In the genomic region with DNA sequence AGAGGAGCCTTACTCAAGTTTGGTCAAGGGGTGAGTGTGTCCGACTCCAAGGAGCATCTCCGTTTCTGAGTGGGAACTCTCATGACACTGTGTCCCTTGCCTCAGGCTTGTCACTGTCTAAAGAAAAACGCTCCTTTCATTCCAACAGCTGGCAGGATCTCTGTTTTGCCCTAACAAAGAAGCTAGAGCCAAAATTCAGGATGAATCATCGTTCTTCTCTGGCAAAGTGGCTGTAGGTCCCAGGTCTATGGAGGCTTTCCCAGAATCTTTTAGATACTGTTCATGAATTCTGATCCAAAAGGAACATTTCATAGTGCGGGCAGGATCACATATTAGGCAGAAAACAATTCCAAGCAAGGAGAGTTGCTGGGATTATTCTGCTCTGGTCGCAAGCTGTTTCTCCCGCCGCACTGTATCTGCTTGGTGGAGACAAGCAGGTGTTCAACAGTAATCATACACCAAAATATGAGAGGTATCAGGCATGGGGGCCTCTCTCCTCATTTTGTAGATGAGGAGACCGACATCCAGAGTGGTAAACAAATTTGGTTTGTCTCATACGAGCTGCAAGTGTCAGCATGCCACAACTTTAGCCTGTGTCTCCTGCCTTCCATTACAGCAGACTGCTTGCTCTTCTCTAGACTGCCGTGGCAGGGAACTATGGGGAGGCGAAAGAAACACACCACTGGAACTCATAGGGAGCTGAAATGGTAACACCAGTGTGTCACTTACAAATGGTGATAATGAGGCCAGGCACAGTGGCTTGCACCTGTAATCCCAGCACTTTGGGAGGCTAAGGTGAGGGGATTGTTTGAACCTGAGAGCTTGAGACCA, we compare ENCODE assay signal across 16 cellular contexts.
A peak's percentile ranks its signal among the peaks of the same experiment; 100 is the strongest.
DNase-seq lines count a peak whose midpoint lies in the region; ATAC-seq and TF ChIP-seq lines count a peak whose summit lies in the region.
"Had no signal": no experiment of that assay in that cellular context is flagged by ENCODE, and none has a peak within 500 bp of the region (broad histone marks: within the 10 kb centered on the region; RNA-seq: fewer than 3 reads in every experiment).

No MANE protein-coding gene starts in this region.

- H3K4me1 ChIP-seq in mammary epithelial cell (ENCODE audit: insufficient read depth, low read length) (no peaks in the 10 kb centered on the region), sigmoid colon (peaks cover 0 to 15% (median 7%) of the 10 kb centered on the region in 4 donors), vagina (no peaks in the 10 kb centered on the region)

- no peak overlapping the region for H3K9ac ChIP-seq in mammary epithelial cell (ENCODE audit: insufficient read depth, low read length)

- H3K36me3 ChIP-seq in mammary epithelial cell (ENCODE audit: insufficient read depth, low read length): no peaks in the 10 kb centered on the region
- H3K36me3 ChIP-seq in sigmoid colon: no peaks in the 10 kb centered on the region
- H3K36me3 ChIP-seq in vagina: no peaks in the 10 kb centered on the region

- H4K20me1 ChIP-seq in mammary epithelial cell (ENCODE audit: insufficient read depth, low read length): no peaks in the 10 kb centered on the region

- no TSS peak for BruUV-seq in mammary epithelial cell (replicated peaks; lab: Mats Ljungman, UMichigan)

- no peaks in the 10 kb centered on the region for H3K9me3 Mint-ChIP-seq in activated T-helper 17 cell treated with anti-CD3 and anti-CD28 coated beads, Interleukin-2, amount 50 U/mL, for 72 hours
- H3K9me3 Mint-ChIP-seq: activated CD4-positive, alpha-beta T cell treated with anti-CD3 and anti-CD28 coated beads, Interleukin-2, amount 10 ng/mL, durations not matched to agents 24 days and 14 days; activated T-cell treated with anti-CD3 and anti-CD28 coated beads, Interleukin-2, amount 50 U/mL, for 72 hours; stimulated activated naive CD8-positive, alpha-beta T cell treated with anti-CD3 and anti-CD28 coated beads, Interleukin-15, Interleukin-2, amounts not matched to agents 100 ng/mL and 50 ng/mL, for 24 hours had no signal

- intact Hi-C loops in mammary epithelial cell (cut with micrococcal nuclease): no loop called here
- intact Hi-C loops in left cardiac atrium (cut with DNase I): no loop called here
- intact Hi-C loops in sigmoid colon (cut with DNase I): loop anchor here (10.0 kb wide), 1 partner anchor 63 kb away; no protein-coding TSS in a partner anchor
- intact Hi-C loops in vagina (cut with DNase I): no loop called here

- H3K27ac Mint-ChIP-seq in activated T-helper 17 cell treated with anti-CD3 and anti-CD28 coated beads, Interleukin-2, amount 50 U/mL, for 72 hours: no peak overlapping the region
- H3K27ac Mint-ChIP-seq: activated CD4-positive, alpha-beta T cell treated with anti-CD3 and anti-CD28 coated beads, Interleukin-2, amount 10 ng/mL, durations not matched to agents 24 days and 14 days; activated T-cell treated with anti-CD3 and anti-CD28 coated beads, Interleukin-2, amount 50 U/mL, for 72 hours; memory B cell; stimulated activated naive CD8-positive, alpha-beta T cell treated with anti-CD3 and anti-CD28 coated beads, Interleukin-15, Interleukin-2, amounts not matched to agents 100 ng/mL and 50 ng/mL, for 24 hours had no signal

- DNase-seq in LHCN-M2 (ENCODE audit: low read depth) (peak; percentile 37), mammary epithelial cell (no peak), left cardiac atrium (no peak), sigmoid colon (no peak), vagina (ENCODE audit: extremely low spot score in 2 of 2) (no peak), RPMI8226 (no peak)
- DNase-seq: activated CD4-positive, alpha-beta T cell treated with anti-CD3 and anti-CD28 coated beads, Interleukin-2, amount 10 ng/mL, durations not matched to agents 24 days and 14 days; activated T-cell treated with anti-CD3 and anti-CD28 coated beads, Interleukin-2, amount 50 U/mL, for 72 hours; GOT3; T-helper 2 cell had no signal

- WGBS in mammary epithelial cell (ENCODE audit: low coverage, missing lambda C conversion rate): 4% methylated on average over 12 of the region's 12 CpGs
- WGBS in sigmoid colon, 2 donors: 67 to 71% methylated on average over 12 of the region's 12 CpGs

- H3K9me3 ChIP-seq in mammary epithelial cell (replicated peaks; ENCODE audit: insufficient read depth, low read length): no peaks in the 10 kb centered on the region
- H3K9me3 ChIP-seq in sigmoid colon: no peaks in the 10 kb centered on the region
- H3K9me3 ChIP-seq in vagina: no peaks in the 10 kb centered on the region

- no peak overlapping the region for H3K4me3 Mint-ChIP-seq in activated T-helper 17 cell treated with anti-CD3 and anti-CD28 coated beads, Interleukin-2, amount 50 U/mL, for 72 hours
- H3K4me3 Mint-ChIP-seq: activated CD4-positive, alpha-beta T cell treated with anti-CD3 and anti-CD28 coated beads, Interleukin-2, amount 10 ng/mL, durations not matched to agents 24 days and 14 days; activated T-cell treated with anti-CD3 and anti-CD28 coated beads, Interleukin-2, amount 50 U/mL, for 72 hours; memory B cell; stimulated activated naive CD8-positive, alpha-beta T cell treated with anti-CD3 and anti-CD28 coated beads, Interleukin-15, Interleukin-2, amounts not matched to agents 100 ng/mL and 50 ng/mL, for 24 hours had no signal

- in situ Hi-C loops in mammary epithelial cell (cut with MboI; ENCODE audit: low sequenced_read_pairs in 2 of 2): no loop called here

- no peaks in the 10 kb centered on the region for H3K4me1 Mint-ChIP-seq in activated T-helper 17 cell treated with anti-CD3 and anti-CD28 coated beads, Interleukin-2, amount 50 U/mL, for 72 hours
- H3K4me1 Mint-ChIP-seq: activated CD4-positive, alpha-beta T cell treated with anti-CD3 and anti-CD28 coated beads, Interleukin-2, amount 10 ng/mL, durations not matched to agents 24 days and 14 days; brain; memory B cell had no signal

- ATAC-seq in left cardiac atrium (peak; percentile 43 to 78), GM21619 (IDR thresholded peaks at IDR 0.05; ENCODE audit: unreplicated experiment) (no peak)
- no peak for ATAC-seq in activated T-helper 17 cell treated with anti-CD3 and anti-CD28 coated beads, Interleukin-2, amount 50 U/mL, for 72 hours (replicated peaks)
- ATAC-seq: activated T-cell treated with anti-CD3 and anti-CD28 coated beads, Interleukin-2, amount 50 U/mL, for 72 hours had no signal

- no peak for TF ChIP-seq EP300 in sigmoid colon (IDR thresholded peaks at IDR 0.05)

- no peak for TF ChIP-seq CTCF in mammary epithelial cell (conservative IDR thresholded peaks at IDR 0.05 in 1 of 2, IDR thresholded peaks at IDR 0.05 in 1 of 2; ENCODE audit: extremely low read depth in 1 of 2, insufficient read depth in 1 of 2, low read depth in 1 of 2, low read length in 2 of 2)
- TF ChIP-seq CTCF in sigmoid colon (IDR thresholded peaks at IDR 0.05): no peak
- no peak for TF ChIP-seq CTCF in vagina (IDR thresholded peaks at IDR 0.05)

- dilution Hi-C loops in mammary epithelial cell (cut with HindIII; ENCODE audit: low sequenced_read_pairs): loop anchor here (25.0 kb wide), 1 partner anchor 90 kb away; no protein-coding TSS in a partner anchor

- H3K4me3 ChIP-seq in mammary epithelial cell (replicated peaks in 1 of 3; ENCODE audit: insufficient read depth in 1 of 3, low read depth in 2 of 3, low read length in 3 of 3) (no peak overlapping the region), sigmoid colon (no peak overlapping the region), vagina (no peak overlapping the region)

- H2AFZ ChIP-seq in mammary epithelial cell (ENCODE audit: low read depth, low read length): peak overlapping the region; percentile 8

- peaks cover 12% of the 10 kb centered on the region for H3K27me3 Mint-ChIP-seq in activated T-helper 17 cell treated with anti-CD3 and anti-CD28 coated beads, Interleukin-2, amount 50 U/mL, for 72 hours

- H3K4me2 ChIP-seq in mammary epithelial cell (ENCODE audit: insufficient read depth, low read depth, low read length): no peak overlapping the region

- H3K79me2 ChIP-seq in mammary epithelial cell (ENCODE audit: insufficient read depth, low read length): no peaks in the 10 kb centered on the region

- CTCF ChIA-PET in mammary epithelial cell (lab: Charles Lee; ENCODE audit: low non-redundant PET): no interaction called here

- H3K27me3 ChIP-seq in mammary epithelial cell (ENCODE audit: insufficient read depth, low read length) (no peaks in the 10 kb centered on the region), sigmoid colon (no peaks in the 10 kb centered on the region), vagina (no peaks in the 10 kb centered on the region)

- H3K36me3 Mint-ChIP-seq in activated T-helper 17 cell treated with anti-CD3 and anti-CD28 coated beads, Interleukin-2, amount 50 U/mL, for 72 hours (ENCODE audit: low read depth): no peaks in the 10 kb centered on the region
- H3K36me3 Mint-ChIP-seq: brain, memory B cell had no signal

- no peak overlapping the region for H3K27ac ChIP-seq in mammary epithelial cell (ENCODE audit: insufficient read depth, low read depth, low read length)
- peak overlapping the region in 3 of 4 donors; percentile 43 to 74 (median 60) for H3K27ac ChIP-seq in sigmoid colon
- no peak overlapping the region for H3K27ac ChIP-seq in vagina
- H3K27ac ChIP-seq: C4-2B had no signal

- TF ChIP-seq POLR2A in sigmoid colon (IDR thresholded peaks at IDR 0.05) (no peak), vagina (IDR thresholded peaks at IDR 0.05) (no peak)

Comparison
In these comparisons a context has a peak if more than half of its experiments do, and no peak if none do; other contexts are left out.
1. H3K27ac ChIP-seq: peak in sigmoid colon (3 of 4); none in mammary epithelial cell (single experiment) and vagina (single experiment).
2. ATAC-seq: peak in left cardiac atrium (2 of 2); none in GM21619 (single experiment) and activated T-helper 17 cell treated with anti-CD3 and anti-CD28 coated beads, Interleukin-2, amount 50 U/mL, for 72 hours (single experiment).